Comparison of ENCODE assay signal across 25 cellular contexts in genomic region chr7:39417642-39418041, GRCh38.
DNase-seq lines count a peak whose midpoint lies in the region; ATAC-seq and TF ChIP-seq lines count a peak whose summit lies in the region.
"Had no signal": no experiment of that assay in that cellular context is flagged by ENCODE, and none has a peak within 500 bp of the region (broad histone marks: within the 10 kb centered on the region; RNA-seq: fewer than 3 reads in every experiment).

No MANE protein-coding gene starts in this region.

- no peak overlapping the region for H2AFZ ChIP-seq in HCT116 (ENCODE audit: low read depth, low read length, poor library complexity, severe bottlenecking)
- H2AFZ ChIP-seq: GM23248 had no signal

- no peaks in the 10 kb centered on the region for H3K36me3 ChIP-seq in HCT116 (ENCODE audit: control insufficient read depth in 1 of 2, insufficient read depth in 2 of 2, low read length in 2 of 2)
- H3K36me3 ChIP-seq: right atrium auricular region, thoracic aorta, uterus had no signal

- no TSS peak for BruUV-seq in HCT116 (replicated peaks; lab: Mats Ljungman, UMichigan)

- no peaks in the 10 kb centered on the region for H3K9me2 ChIP-seq in HCT116 (ENCODE audit: insufficient read depth)

- no peak overlapping the region for H3K27ac ChIP-seq in HCT116 (ENCODE audit: low read depth, low read length)
- no peak overlapping the region for H3K27ac ChIP-seq in VCaP
- H3K27ac ChIP-seq: GM23248, right atrium auricular region, thoracic aorta, uterus had no signal

- peaks cover 0 to 12% of the 10 kb centered on the region in 2 experiments; a peak in 2 of 4 replicates for H3K4me1 ChIP-seq in HCT116 (ENCODE audit: control insufficient read depth in 1 of 2, insufficient read depth in 2 of 2, low read length in 2 of 2)
- H3K4me1 ChIP-seq: uterus had no signal

- peak in 2 of 3 experiments; percentile 6 to 27; a peak in 3 of 6 replicates for TF ChIP-seq CTCF in HCT116 (IDR thresholded peaks at IDR 0.05 in 2 of 3, conservative IDR thresholded peaks at IDR 0.05 in 1 of 3; ENCODE audit: borderline replicate concordance in 1 of 3, insufficient read depth in 1 of 3, low read depth in 2 of 3, low read length in 2 of 3)
- peak; percentile 72 for TF ChIP-seq CTCF in VCaP (conservative IDR thresholded peaks at IDR 0.05)
- no peak for TF ChIP-seq CTCF in GM10266 (IDR thresholded peaks at IDR 0.05; ENCODE audit: control insufficient read depth, insufficient read depth, low read depth, missing control alignments)

- DNase-seq in A172 (ENCODE audit: low spot score) (peak; percentile 18), HCT116 (ENCODE audit: low read depth, low spot score) (no peak), kidney tubule cell (ENCODE audit: low spot score) (peak; percentile 5), GM10266 (ENCODE audit: extremely low spot score) (no peak)
- DNase-seq: activated naive CD4-positive, alpha-beta T cell; activated naive CD8-positive, alpha-beta T cell treated with anti-CD3 and anti-CD28 coated beads, Interleukin-2, amount 50 U/mL, for 24 hours; CD8-positive, alpha-beta memory T cell; cortex of kidney; effector memory CD4-positive, alpha-beta T cell; glutamatergic neuron; GM23248; Karpas-422; NCI-H2107; NCI-H510A; NK-92 treated with Interleukin-12 subunit alpha and Interleukin-12 subunit beta, amount 100 ng/mL, for 24 hours; uterus had no signal

- no peak overlapping the region for H3K9ac ChIP-seq in HCT116 (ENCODE audit: low read length)
- H3K9ac ChIP-seq: GM23248 had no signal

- peaks cover 9% of the 10 kb centered on the region; the same call in 1 of the 2 replicates for H3K27me3 ChIP-seq in HCT116 (ENCODE audit: insufficient read depth, low read length)
- H3K27me3 ChIP-seq: right atrium auricular region, uterus had no signal

- no peaks in the 10 kb centered on the region for H4K20me1 ChIP-seq in HCT116 (ENCODE audit: insufficient read depth)

- POLR2A ChIA-PET in HCT116 (lab: Charles Lee), result no interaction called here

- intact Hi-C loops in HCT116 (cut with micrococcal nuclease), result no loop called here

- ATAC-seq in HCT116 (no peak), HG02610 (IDR thresholded peaks at IDR 0.05; ENCODE audit: unreplicated experiment) (no peak), GM19035 (IDR thresholded peaks at IDR 0.05; ENCODE audit: unreplicated experiment) (no peak)
- ATAC-seq: activated naive CD8-positive, alpha-beta T cell treated with anti-CD3 and anti-CD28 coated beads, Interleukin-2, amount 50 U/mL, for 24 hours; left lobe of liver; Right ventricle myocardium inferior; SK-N-SH treated with all-trans-retinoic acid at 6 μM for 48 hours had no signal

- TF ChIP-seq RAD21 in HCT116 (IDR thresholded peaks at IDR 0.05; ENCODE audit: low read depth), result 0 out of 2 replicates have a peak, but pooled peaks have one; percentile 4

- RAD21 ChIA-PET in HCT116 (lab: Charles Lee; ENCODE audit: low non-redundant PET in 1 of 2, low total read pairs in 2 of 2, uncharacterized antibody in 2 of 2, unreplicated experiment in 2 of 2), result no interaction called here

- H3K4me2 ChIP-seq in HCT116 (ENCODE audit: low read length), result no peak overlapping the region
- H3K4me2 ChIP-seq: smooth muscle cell had no signal

- no peaks in the 10 kb centered on the region for H3K79me2 ChIP-seq in HCT116 (ENCODE audit: insufficient read depth, low read length)

- H3K9me3 ChIP-seq in HCT116 (ENCODE audit: control insufficient read depth in 1 of 2, insufficient read depth in 1 of 2, low read depth in 1 of 2, low read length in 2 of 2), result no peaks in the 10 kb centered on the region
- H3K9me3 ChIP-seq: right atrium auricular region, thoracic aorta, uterus had no signal

- CTCF ChIA-PET in HCT116 (lab: Charles Lee), result interaction anchor here (1.0 kb wide), 1 partner anchor 15 kb away, joined by 3 read pairs; no protein-coding TSS in a partner anchor

- no peak overlapping the region for H3K4me3 ChIP-seq in HCT116 (replicated peaks in 1 of 2; ENCODE audit: low read depth in 1 of 2, low read length in 2 of 2)
- H3K4me3 ChIP-seq: GM23248, right atrium auricular region, smooth muscle cell, thoracic aorta, uterus had no signal

- TF ChIP-seq POLR2A in HCT116 (IDR thresholded peaks at IDR 0.05; ENCODE audit: borderline replicate concordance, extremely low read depth, insufficient read depth, insufficient read length), result no peak

TF ChIP-seq in HCT116, 20 proteins besides CTCF, POLR2A, EP300 and RAD21:
- TF ChIP-seq TCF7L2 (IDR thresholded peaks at IDR 0.05; ENCODE audit: borderline replicate concordance, extremely low read depth, insufficient read depth, insufficient read length) (no peak), CBX3 (IDR thresholded peaks at IDR 0.05; ENCODE audit: low read depth) (no peak)

Comparison
In these comparisons a context has a peak if more than half of its experiments do, and no peak if none do; other contexts are left out.
1. DNase-seq: peak in A172 (single experiment) and kidney tubule cell (single experiment); none in HCT116 (single experiment) and GM10266 (single experiment).